In the genomic region with DNA sequence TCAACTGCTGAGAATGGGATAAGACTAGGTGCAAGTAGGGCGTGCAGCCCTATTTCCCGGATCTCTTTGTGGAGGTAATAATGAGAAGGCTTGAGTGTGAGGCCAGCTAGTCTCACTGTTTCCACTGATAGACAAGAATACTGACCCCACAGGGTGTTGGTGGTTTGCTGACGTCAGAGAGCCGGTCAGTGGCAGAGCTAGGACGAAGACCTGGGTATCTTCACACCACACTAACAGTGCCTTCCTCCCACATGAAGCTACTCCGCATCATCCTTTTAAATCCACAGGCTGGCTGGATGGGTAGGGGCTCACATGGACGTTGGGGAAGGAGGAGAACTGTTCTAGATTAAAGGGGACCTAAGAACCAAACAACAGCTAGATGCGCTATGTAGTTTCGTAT, we compare ENCODE assay signal across 18 cellular contexts.
"Had no signal": no experiment of that assay in that cellular context is flagged by ENCODE, and none has a peak within 500 bp of the region (broad histone marks: within the 10 kb centered on the region; RNA-seq: fewer than 3 reads in every experiment).

No MANE protein-coding gene starts in this region.

- H3K27me3 Mint-ChIP-seq: stimulated activated naive B cell treated with anti-CD40 and anti-IgM and Interleukin-4, amounts not matched to agents 10 μg/mL and 1 μg/mL and 100 μg/mL, for 72 hours; stimulated activated naive CD8-positive, alpha-beta T cell treated with anti-CD3 and anti-CD28 coated beads, Interleukin-15, amount 100 ng/mL, for 72 hours had no signal

- H3K27me3 ChIP-seq: heart left ventricle, sigmoid colon, testis, transverse colon had no signal

- H3K27ac Mint-ChIP-seq: endodermal cell; naive thymus-derived CD8-positive, alpha-beta T cell; stimulated activated naive B cell treated with anti-CD40 and anti-IgM and Interleukin-4, amounts not matched to agents 10 μg/mL and 1 μg/mL and 100 μg/mL, for 72 hours; stimulated activated naive CD8-positive, alpha-beta T cell treated with anti-CD3 and anti-CD28 coated beads, Interleukin-15, amount 100 ng/mL, for 72 hours had no signal

- H3K9me3 Mint-ChIP-seq: endodermal cell; stimulated activated naive B cell treated with anti-CD40 and anti-IgM and Interleukin-4, amounts not matched to agents 10 μg/mL and 1 μg/mL and 100 μg/mL, for 72 hours; stimulated activated naive CD8-positive, alpha-beta T cell treated with anti-CD3 and anti-CD28 coated beads, Interleukin-15, amount 100 ng/mL, for 72 hours had no signal

- H3K4me3 Mint-ChIP-seq: endodermal cell; naive thymus-derived CD8-positive, alpha-beta T cell; stimulated activated naive B cell treated with anti-CD40 and anti-IgM and Interleukin-4, amounts not matched to agents 10 μg/mL and 1 μg/mL and 100 μg/mL, for 72 hours; stimulated activated naive CD8-positive, alpha-beta T cell treated with anti-CD3 and anti-CD28 coated beads, Interleukin-15, amount 100 ng/mL, for 72 hours had no signal

- H3K9me3 ChIP-seq: heart left ventricle, mucosa of descending colon, sigmoid colon, testis, transverse colon had no signal

- H3K27ac ChIP-seq: coronary artery, heart left ventricle, sigmoid colon, skin epidermis, transverse colon had no signal

- H3K4me3 ChIP-seq: coronary artery, heart left ventricle, mucosa of descending colon, sigmoid colon, skin epidermis, testis, transverse colon had no signal

- H3K4me1 Mint-ChIP-seq: stimulated activated naive CD8-positive, alpha-beta T cell treated with anti-CD3 and anti-CD28 coated beads, Interleukin-15, amount 100 ng/mL, for 72 hours had no signal

- DNase-seq: cerebellar nuclear complex; effector CD4-positive, alpha-beta T cell; endodermal cell; foreskin melanocyte; heart left ventricle; hippocampal formation; mucosa of descending colon; naive thymus-derived CD8-positive, alpha-beta T cell; occipital lobe; sigmoid colon; stimulated activated CD4-positive, alpha-beta T cell treated with anti-CD3 and anti-CD28 coated beads, Interleukin-2, amount 100 ng/mL, for 24 hours; stimulated activated CD4-positive, alpha-beta T cell treated with anti-CD3 and anti-CD28 coated beads, Interleukin-4, amount 100 ng/mL, for 4 hours; stimulated activated naive B cell treated with anti-CD40 and anti-IgM and Interleukin-4, amounts not matched to agents 10 μg/mL and 1 μg/mL and 100 μg/mL, for 72 hours; stimulated activated naive CD8-positive, alpha-beta T cell treated with anti-CD3 and anti-CD28 coated beads, Interleukin-15, amount 100 ng/mL, for 72 hours; testis; transverse colon had no signal

- H3K36me3 ChIP-seq: heart left ventricle, sigmoid colon, transverse colon had no signal

- H3K36me3 Mint-ChIP-seq: stimulated activated naive B cell treated with anti-CD40 and anti-IgM and Interleukin-4, amounts not matched to agents 10 μg/mL and 1 μg/mL and 100 μg/mL, for 72 hours had no signal
